In the genomic region with DNA sequence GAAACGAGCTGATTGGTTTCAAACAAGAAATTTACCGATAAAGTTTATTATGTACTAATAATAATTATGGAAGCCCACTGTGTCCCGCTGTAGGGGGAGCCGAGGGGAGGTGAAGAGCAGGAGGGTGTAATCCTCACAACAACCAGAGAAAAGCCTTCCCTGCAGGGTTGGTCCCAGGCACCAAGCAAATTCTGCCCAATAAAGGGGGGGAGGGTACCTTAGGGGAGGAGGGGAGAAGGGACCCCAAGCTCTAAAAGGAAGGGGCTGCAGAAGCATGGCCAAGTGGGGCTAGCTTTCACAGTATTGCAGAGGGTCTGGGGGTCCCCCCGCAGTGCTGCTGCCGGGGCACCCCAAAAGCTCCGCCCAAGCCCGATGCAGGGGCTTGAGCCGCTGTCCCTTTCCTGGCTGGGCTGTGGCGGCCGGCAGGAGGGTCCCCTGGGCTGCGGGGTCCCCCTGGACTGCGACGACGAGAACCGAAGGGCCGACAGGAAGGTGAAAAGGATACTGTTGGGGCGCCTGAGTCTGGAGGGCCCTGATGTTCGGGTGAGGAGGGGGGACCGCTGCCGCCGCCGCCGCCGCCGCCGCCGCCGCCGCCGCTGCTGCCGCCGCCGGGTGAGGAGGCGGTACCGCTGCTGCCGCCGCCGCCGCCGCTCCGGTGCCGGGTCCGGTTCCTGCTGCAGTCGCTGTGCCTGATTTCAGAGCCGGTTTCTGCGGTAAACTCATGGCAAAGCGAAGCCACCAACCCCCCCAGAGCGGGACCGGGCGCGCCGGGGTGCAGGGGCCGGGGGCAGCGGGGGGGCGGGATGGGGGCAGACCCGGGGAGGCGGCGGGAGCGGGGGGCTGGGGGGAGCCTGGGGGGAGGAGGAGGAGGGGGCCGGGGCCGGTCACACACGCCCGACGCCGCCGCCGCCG, we compare ENCODE assay signal across 8 cellular contexts. TPM values are rescaled to one million over a fixed set of nuclear protein-coding genes. Genes with fewer than 3 reads are reported as not detected.
DNase-seq lines count a peak whose midpoint lies in the region; ATAC-seq and TF ChIP-seq lines count a peak whose summit lies in the region.

No MANE protein-coding gene starts in this region.

- no peaks in the 10 kb centered on the region for H3K36me3 ChIP-seq in fibroblast of lung (ENCODE audit: control insufficient read depth, insufficient read depth, low read length)
- no peaks in the 10 kb centered on the region for H3K36me3 ChIP-seq in neural cell (ENCODE audit: insufficient read depth, low read length)
- H3K36me3 ChIP-seq in upper lobe of right lung, result no peaks in the 10 kb centered on the region

- H3F3A ChIP-seq in neural cell (ENCODE audit: insufficient read depth, low read length, poor library complexity, severe bottlenecking), result no peaks in the 10 kb centered on the region

- intact Hi-C loops in upper lobe of right lung (cut with DNase I), result no loop called here

- peaks cover 2% of the 10 kb centered on the region for H3K36me3 Mint-ChIP-seq in activated T-cell treated with anti-CD3 and anti-CD28 coated beads, Interleukin-2, amount 50 U/mL, for 4 hours (ENCODE audit: insufficient read depth)

- peak overlapping the region; percentile 88 for H3K4me3 Mint-ChIP-seq in activated T-cell treated with anti-CD3 and anti-CD28 coated beads, Interleukin-2, amount 50 U/mL, for 4 hours

- H3K27me3 ChIP-seq in fibroblast of lung (ENCODE audit: control insufficient read depth, insufficient read depth, low read length) (no peaks in the 10 kb centered on the region), neural cell (ENCODE audit: insufficient read depth, low read depth, low read length) (no peaks in the 10 kb centered on the region), upper lobe of right lung (no peaks in the 10 kb centered on the region)

- H3K9ac ChIP-seq in fibroblast of lung (ENCODE audit: insufficient read depth, low read length) (peak overlapping the region; percentile 91), neural cell (ENCODE audit: low read length) (peak overlapping the region; percentile 91)

- peak; percentile 16 for ATAC-seq in activated T-cell treated with anti-CD3 and anti-CD28 coated beads, Interleukin-2, amount 50 U/mL, for 4 hours
- ATAC-seq in upper lobe of right lung, result peak; percentile 2
- no peak for ATAC-seq in GM18517 (IDR thresholded peaks at IDR 0.05; ENCODE audit: unreplicated experiment)

- H3K4me1 ChIP-seq in fibroblast of lung (ENCODE audit: control insufficient read depth, extremely low read depth, insufficient read depth, low read length) (no peaks in the 10 kb centered on the region), upper lobe of right lung (peaks cover 3% of the 10 kb centered on the region)

- peak overlapping the region; percentile 100 for H3K4me2 ChIP-seq in fibroblast of lung (ENCODE audit: extremely low read depth, insufficient read depth, low read length)
- peak overlapping the region; percentile 79 for H3K4me2 ChIP-seq in neural cell (ENCODE audit: low read length)

- H3K27me3 Mint-ChIP-seq in activated T-cell treated with anti-CD3 and anti-CD28 coated beads, Interleukin-2, amount 50 U/mL, for 4 hours (ENCODE audit: low read depth), result no peaks in the 10 kb centered on the region

- H4K20me1 ChIP-seq in fibroblast of lung (ENCODE audit: control insufficient read depth, extremely low read depth, insufficient read depth, low read length), result no peaks in the 10 kb centered on the region
- H4K20me1 ChIP-seq in neural cell (ENCODE audit: insufficient read depth), result peaks cover 10% of the 10 kb centered on the region

- no peak for TF ChIP-seq CTCF in HFF-Myc (IDR thresholded peaks at IDR 0.05; ENCODE audit: low read depth, low read length, missing control alignments)
- no peak for TF ChIP-seq CTCF in fibroblast of lung (conservative IDR thresholded peaks at IDR 0.05 in 1 of 2, IDR thresholded peaks at IDR 0.05 in 1 of 2; ENCODE audit: low read depth in 1 of 2, low read length in 2 of 2)
- no peak for TF ChIP-seq CTCF in neural cell (IDR thresholded peaks at IDR 0.05; ENCODE audit: poor library complexity, severe bottlenecking)
- TF ChIP-seq CTCF in upper lobe of right lung (IDR thresholded peaks at IDR 0.05), result no peak

- H3K9me3 Mint-ChIP-seq in activated T-cell treated with anti-CD3 and anti-CD28 coated beads, Interleukin-2, amount 50 U/mL, for 4 hours, result no peaks in the 10 kb centered on the region

- peaks cover 22% of the 10 kb centered on the region for H3K4me1 Mint-ChIP-seq in activated T-cell treated with anti-CD3 and anti-CD28 coated beads, Interleukin-2, amount 50 U/mL, for 4 hours (ENCODE audit: low read depth)

- H3K9me3 ChIP-seq in fibroblast of lung (ENCODE audit: control insufficient read depth, insufficient read depth, low read depth, low read length) (no peaks in the 10 kb centered on the region), neural cell (ENCODE audit: low read length) (no peaks in the 10 kb centered on the region), upper lobe of right lung (no peaks in the 10 kb centered on the region)

- H3K27ac ChIP-seq in fibroblast of lung (ENCODE audit: insufficient read depth, low read length) (peak overlapping the region; percentile 88), neural cell (ENCODE audit: low read length) (peak overlapping the region; percentile 80), upper lobe of right lung (peak overlapping the region; percentile 89)

- TF ChIP-seq RAD21 in neural cell (conservative IDR thresholded peaks at IDR 0.05), result no peak

- H3K79me2 ChIP-seq in fibroblast of lung (ENCODE audit: control insufficient read depth, insufficient read depth, low read length) (peaks cover 48% of the 10 kb centered on the region), neural cell (replicated peaks; ENCODE audit: insufficient read depth, low read length) (peaks cover 40% of the 10 kb centered on the region)

- H3K4me3 ChIP-seq in HFF-Myc (replicated peaks; ENCODE audit: low read depth, low read length) (peak overlapping the region; percentile 98), fibroblast of lung (replicated peaks in 1 of 4; ENCODE audit: control extremely low read depth in 1 of 4, insufficient read depth in 1 of 4, low read depth in 3 of 4, low read length in 4 of 4) (peak overlapping the region; percentile 84 to 97 (median 92)), neural cell (ENCODE audit: low read length) (peak overlapping the region; percentile 98), upper lobe of right lung (peak overlapping the region; percentile 78)

- TF ChIP-seq EP300 in neural cell (conservative IDR thresholded peaks at IDR 0.05; ENCODE audit: poor library complexity, severe bottlenecking), result no peak

- H3K9me2 ChIP-seq in neural cell (ENCODE audit: insufficient read depth, low read length), result no peaks in the 10 kb centered on the region

- DNase-seq in ELR (ENCODE audit: low read depth) (peak; percentile 50), HFF-Myc (ENCODE audit: extremely low read depth, low read depth) (no peak), NCI-H2227 treated with DMSO at 0.1 percent for 48 hours (lab: John Stamatoyannopoulos, UW) (peak; percentile 11), fibroblast of lung (ENCODE audit: low read depth in 2 of 2) (no peak), upper lobe of right lung (peak; percentile 75)
- peak; percentile 46 for DNase-seq in activated T-cell treated with anti-CD3 and anti-CD28 coated beads, Interleukin-2, amount 50 U/mL, for 4 hours

- H2AFZ ChIP-seq in fibroblast of lung (ENCODE audit: low read length) (no peak overlapping the region), neural cell (ENCODE audit: low read depth, low read length) (peak overlapping the region; percentile 21)

TF ChIP-seq in neural cell, 6 proteins besides CTCF, POLR2A, EP300 and RAD21:
- TF ChIP-seq, protein P1, sequence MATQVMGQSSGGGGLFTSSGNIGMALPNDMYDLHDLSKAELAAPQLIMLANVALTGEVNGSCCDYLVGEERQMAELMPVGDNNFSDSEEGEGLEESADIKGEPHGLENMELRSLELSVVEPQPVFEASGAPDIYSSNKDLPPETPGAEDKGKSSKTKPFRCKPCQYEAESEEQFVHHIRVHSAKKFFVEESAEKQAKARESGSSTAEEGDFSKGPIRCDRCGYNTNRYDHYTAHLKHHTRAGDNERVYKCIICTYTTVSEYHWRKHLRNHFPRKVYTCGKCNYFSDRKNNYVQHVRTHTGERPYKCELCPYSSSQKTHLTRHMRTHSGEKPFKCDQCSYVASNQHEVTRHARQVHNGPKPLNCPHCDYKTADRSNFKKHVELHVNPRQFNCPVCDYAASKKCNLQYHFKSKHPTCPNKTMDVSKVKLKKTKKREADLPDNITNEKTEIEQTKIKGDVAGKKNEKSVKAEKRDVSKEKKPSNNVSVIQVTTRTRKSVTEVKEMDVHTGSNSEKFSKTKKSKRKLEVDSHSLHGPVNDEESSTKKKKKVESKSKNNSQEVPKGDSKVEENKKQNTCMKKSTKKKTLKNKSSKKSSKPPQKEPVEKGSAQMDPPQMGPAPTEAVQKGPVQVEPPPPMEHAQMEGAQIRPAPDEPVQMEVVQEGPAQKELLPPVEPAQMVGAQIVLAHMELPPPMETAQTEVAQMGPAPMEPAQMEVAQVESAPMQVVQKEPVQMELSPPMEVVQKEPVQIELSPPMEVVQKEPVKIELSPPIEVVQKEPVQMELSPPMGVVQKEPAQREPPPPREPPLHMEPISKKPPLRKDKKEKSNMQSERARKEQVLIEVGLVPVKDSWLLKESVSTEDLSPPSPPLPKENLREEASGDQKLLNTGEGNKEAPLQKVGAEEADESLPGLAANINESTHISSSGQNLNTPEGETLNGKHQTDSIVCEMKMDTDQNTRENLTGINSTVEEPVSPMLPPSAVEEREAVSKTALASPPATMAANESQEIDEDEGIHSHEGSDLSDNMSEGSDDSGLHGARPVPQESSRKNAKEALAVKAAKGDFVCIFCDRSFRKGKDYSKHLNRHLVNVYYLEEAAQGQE (IDR thresholded peaks at IDR 0.05; ENCODE audit: borderline replicate concordance), result no peak
- TF ChIP-seq MXI1 (conservative IDR thresholded peaks at IDR 0.05; ENCODE audit: poor library complexity, severe bottlenecking), result peak; percentile 39

RNA-seq across cellular contexts. Expression of a gene that starts 0.8 kb away (rescaled TPM):
- total RNA-seq in activated T-cell treated with anti-CD3 and anti-CD28 coated beads, Interleukin-2, amount 50 U/mL, for 4 hours, result 10 to 100 TPM; 43.5 to 48.5 (median 46.1) TPM
- total RNA-seq in fibroblast of lung (32.6 and 53.5 TPM in 2 replicates), upper lobe of right lung (44.5 TPM)
- polyA plus RNA-seq in fibroblast of lung (64.9 and 67.0 TPM in 2 replicates), neural cell (56.9 and 58.3 TPM in 2 replicates)
- 40.6 and 47.6 TPM in 2 replicates for polyA plus RNA-seq in fibroblast of lung (2012)
- polyA minus RNA-seq in fibroblast of lung (ENCODE audit: low replicate concordance) (68.3 and 68.4 TPM in 2 replicates), neural cell (83.8 and 88.3 TPM in 2 replicates)

Comparison
In these comparisons a context has a peak if more than half of its experiments do, and no peak if none do; other contexts are left out.
1. DNase-seq: peak in ELR (single experiment), NCI-H2227 treated with DMSO at 0.1 percent for 48 hours (single experiment), activated T-cell treated with anti-CD3 and anti-CD28 coated beads, Interleukin-2, amount 50 U/mL, for 4 hours (single experiment) and upper lobe of right lung (single experiment); none in HFF-Myc (single experiment) and fibroblast of lung (0 of 2).
2. Peak in every context shown above with its lines, with median percentiles within 50 percentile points of each other: H3K4me3 ChIP-seq and H3K27ac ChIP-seq.